18 cellular contexts compared by ENCODE assay signal in genomic region chr2:199366406-199366805, GRCh38.
A peak's percentile ranks its signal among the peaks of the same experiment; 100 is the strongest.
DNase-seq lines count a peak whose midpoint lies in the region; ATAC-seq and TF ChIP-seq lines count a peak whose summit lies in the region.
"Had no signal": no experiment of that assay in that cellular context is flagged by ENCODE, and none has a peak within 500 bp of the region (broad histone marks: within the 10 kb centered on the region; RNA-seq: fewer than 3 reads in every experiment).

No MANE protein-coding gene starts in this region.

- no peak overlapping the region for H2AFZ ChIP-seq in osteoblast (ENCODE audit: low read length)

- no peak for TF ChIP-seq CTCF in HEK293 (tag by site-specific recombination; IDR thresholded peaks at IDR 0.05)
- no peak for TF ChIP-seq CTCF in choroid plexus epithelial cell (conservative IDR thresholded peaks at IDR 0.05; ENCODE audit: low read depth, low read length)
- TF ChIP-seq CTCF in osteoblast (IDR thresholded peaks at IDR 0.05; ENCODE audit: extremely low read depth, low read depth, low read length), result no peak
- TF ChIP-seq CTCF in WTC11 (IDR thresholded peaks at IDR 0.05), result no peak

- POLR2A ChIA-PET in HEK293 (lab: Yijun Ruan, JAX) (no interaction called here), WTC11 (lab: Charles Lee) (interaction anchor here (0.6 kb wide), 1 partner anchor 71 kb away, joined by 3 read pairs; no protein-coding TSS in a partner anchor)

- no peaks in the 10 kb centered on the region for H4K20me1 ChIP-seq in osteoblast (ENCODE audit: insufficient read depth, low read length)
- H4K20me1 ChIP-seq: BLaER1 had no signal

- H3K27me3 ChIP-seq in osteoblast (ENCODE audit: insufficient read depth, low read length), result no peaks in the 10 kb centered on the region
- H3K27me3 ChIP-seq: BLaER1, esophagus muscularis mucosa had no signal

- peaks cover 16% of the 10 kb centered on the region for H3K4me1 Mint-ChIP-seq in WTC11
- no peaks in the 10 kb centered on the region for H3K4me1 Mint-ChIP-seq in activated CD8-positive, alpha-beta memory T cell treated with anti-CD3 and anti-CD28 coated beads, Interleukin-2, amount 10 ng/mL, durations not matched to agents 7 days and 5 days
- H3K4me1 Mint-ChIP-seq: activated CD4-positive, alpha-beta memory T cell treated with anti-CD3 and anti-CD28 coated beads, Interleukin-2, amount 10 ng/mL, durations not matched to agents 7 days and 5 days; naive thymus-derived CD4-positive, alpha-beta T cell had no signal

- H3K4me1 ChIP-seq in HEK293 (ENCODE audit: control insufficient read depth, insufficient read depth, low read length), result peaks cover 4% of the 10 kb centered on the region; the same call in 1 of the 2 replicates
- H3K4me1 ChIP-seq in osteoblast (ENCODE audit: insufficient read depth, low read length), result peaks cover 27% of the 10 kb centered on the region
- H3K4me1 ChIP-seq: BLaER1, esophagus muscularis mucosa, psoas muscle had no signal

- H3K27me3 Mint-ChIP-seq in WTC11 (ENCODE audit: low read depth), result no peaks in the 10 kb centered on the region
- H3K27me3 Mint-ChIP-seq in activated CD8-positive, alpha-beta memory T cell treated with anti-CD3 and anti-CD28 coated beads, Interleukin-2, amount 10 ng/mL, durations not matched to agents 7 days and 5 days, result peaks cover 3% of the 10 kb centered on the region
- H3K27me3 Mint-ChIP-seq: dendritic cell treated with granulocyte-macrophage colony-stimulating factor and Interleukin-4, amounts not matched to agents 40 ng/mL and 50 ng/mL, for 4 days had no signal

- H3K4me2 ChIP-seq in osteoblast (ENCODE audit: insufficient read depth, low read length), result no peak overlapping the region
- H3K4me2 ChIP-seq: BLaER1 had no signal

- H3K9me3 Mint-ChIP-seq in WTC11, result no peaks in the 10 kb centered on the region
- no peaks in the 10 kb centered on the region for H3K9me3 Mint-ChIP-seq in activated CD8-positive, alpha-beta memory T cell treated with anti-CD3 and anti-CD28 coated beads, Interleukin-2, amount 10 ng/mL, durations not matched to agents 7 days and 5 days (ENCODE audit: low read depth)
- H3K9me3 Mint-ChIP-seq: activated CD4-positive, alpha-beta memory T cell treated with anti-CD3 and anti-CD28 coated beads, Interleukin-2, amount 10 ng/mL, durations not matched to agents 7 days and 5 days; activated T-helper 1 cell treated with anti-CD3 and anti-CD28 coated beads, Interleukin-12 subunit alpha, Interleukin-12 subunit beta, Interleukin-2, Interleukin-4 antibody, amounts not matched to agents 30 ng/mL and 10 ng/mL and 1 ng/mL, durations not matched to agents 14 hours and 24 hours and 36 hours; dendritic cell treated with granulocyte-macrophage colony-stimulating factor and Interleukin-4, amounts not matched to agents 40 ng/mL and 50 ng/mL, for 4 days; naive thymus-derived CD4-positive, alpha-beta T cell had no signal

- H3K9me3 ChIP-seq in HEK293 (ENCODE audit: control insufficient read depth, insufficient read depth, low read depth, low read length) (no peaks in the 10 kb centered on the region), osteoblast (ENCODE audit: low read depth, low read length) (no peaks in the 10 kb centered on the region)
- H3K9me3 ChIP-seq: BLaER1, esophagus muscularis mucosa, psoas muscle had no signal

- H3K4me3 Mint-ChIP-seq in WTC11, result no peak overlapping the region
- no peak overlapping the region for H3K4me3 Mint-ChIP-seq in activated CD8-positive, alpha-beta memory T cell treated with anti-CD3 and anti-CD28 coated beads, Interleukin-2, amount 10 ng/mL, durations not matched to agents 7 days and 5 days
- H3K4me3 Mint-ChIP-seq: activated CD4-positive, alpha-beta memory T cell treated with anti-CD3 and anti-CD28 coated beads, Interleukin-2, amount 10 ng/mL, durations not matched to agents 7 days and 5 days; activated T-helper 1 cell treated with anti-CD3 and anti-CD28 coated beads, Interleukin-12 subunit alpha, Interleukin-12 subunit beta, Interleukin-2, Interleukin-4 antibody, amounts not matched to agents 30 ng/mL and 10 ng/mL and 1 ng/mL, durations not matched to agents 14 hours and 24 hours and 36 hours; dendritic cell treated with granulocyte-macrophage colony-stimulating factor and Interleukin-4, amounts not matched to agents 40 ng/mL and 50 ng/mL, for 4 days; naive thymus-derived CD4-positive, alpha-beta T cell had no signal

- H3K27ac ChIP-seq in HEK293 (ENCODE audit: extremely low read depth, low read depth, low read length) (no peak overlapping the region), osteoblast (ENCODE audit: low read depth, low read length) (peak overlapping the region; percentile 20)
- H3K27ac ChIP-seq: BLaER1, esophagus muscularis mucosa, psoas muscle had no signal

- DNase-seq in NCI-H510A (lab: John Stamatoyannopoulos, UW) (peak; percentile 78), choroid plexus epithelial cell (ENCODE audit: low read depth) (peak; percentile 3), osteoblast (ENCODE audit: insufficient read length, low spot score, missing footprints) (no peak), HuH-7.5 (ENCODE audit: low spot score) (no peak), WTC11 (ENCODE audit: low spot score) (no peak)
- DNase-seq in activated CD8-positive, alpha-beta memory T cell treated with anti-CD3 and anti-CD28 coated beads, Interleukin-2, amount 10 ng/mL, durations not matched to agents 7 days and 5 days, result no peak
- DNase-seq: activated CD4-positive, alpha-beta memory T cell treated with anti-CD3 and anti-CD28 coated beads, Interleukin-2, amount 10 ng/mL, durations not matched to agents 7 days and 5 days; amniotic stem cell; GDM1; naive thymus-derived CD4-positive, alpha-beta T cell; NCI-H1105; psoas muscle had no signal

- no peaks in the 10 kb centered on the region for H3K36me3 Mint-ChIP-seq in WTC11
- no peaks in the 10 kb centered on the region for H3K36me3 Mint-ChIP-seq in activated CD8-positive, alpha-beta memory T cell treated with anti-CD3 and anti-CD28 coated beads, Interleukin-2, amount 10 ng/mL, durations not matched to agents 7 days and 5 days
- H3K36me3 Mint-ChIP-seq: naive thymus-derived CD4-positive, alpha-beta T cell had no signal

- H3K79me2 ChIP-seq in osteoblast (ENCODE audit: insufficient read depth, low read length), result peaks cover 43% of the 10 kb centered on the region

- H3K4me3 ChIP-seq in HEK293 (ENCODE audit: low read depth, low read length) (no peak overlapping the region), choroid plexus epithelial cell (ENCODE audit: low read depth, low read length) (no peak overlapping the region), osteoblast (ENCODE audit: insufficient read depth, low read length) (no peak overlapping the region)
- H3K4me3 ChIP-seq: BLaER1, esophagus muscularis mucosa, psoas muscle had no signal

- peaks cover 3 to 25% of the 10 kb centered on the region in 2 experiments; a peak in 2 of 3 replicates for H3K36me3 ChIP-seq in HEK293 (ENCODE audit: control insufficient read depth in 2 of 2, insufficient read depth in 1 of 2, low read length in 2 of 2)
- peaks cover 15% of the 10 kb centered on the region for H3K36me3 ChIP-seq in osteoblast (ENCODE audit: insufficient read depth, low read length)
- H3K36me3 ChIP-seq: BLaER1, esophagus muscularis mucosa had no signal

- no peak for ATAC-seq in WTC11
- ATAC-seq in activated CD8-positive, alpha-beta memory T cell treated with anti-CD3 and anti-CD28 coated beads, Interleukin-2, amount 10 ng/mL, durations not matched to agents 7 days and 5 days, result no peak
- ATAC-seq: left lobe of liver; naive thymus-derived CD4-positive, alpha-beta T cell; psoas muscle had no signal

- CTCF ChIA-PET in HEK293 (lab: Yijun Ruan, JAX), result no interaction called here
- CTCF ChIA-PET in WTC11 (lab: Charles Lee), result no interaction called here
- CTCF ChIA-PET in activated CD8-positive, alpha-beta memory T cell treated with anti-CD3 and anti-CD28 coated beads, Interleukin-2, amount 10 ng/mL, durations not matched to agents 7 days and 5 days (lab: Charles Lee), result no interaction called here

- no peak overlapping the region for H3K27ac Mint-ChIP-seq in WTC11
- H3K27ac Mint-ChIP-seq in activated CD8-positive, alpha-beta memory T cell treated with anti-CD3 and anti-CD28 coated beads, Interleukin-2, amount 10 ng/mL, durations not matched to agents 7 days and 5 days, result no peak overlapping the region
- H3K27ac Mint-ChIP-seq: activated CD4-positive, alpha-beta memory T cell treated with anti-CD3 and anti-CD28 coated beads, Interleukin-2, amount 10 ng/mL, durations not matched to agents 7 days and 5 days; activated T-helper 1 cell treated with anti-CD3 and anti-CD28 coated beads, Interleukin-12 subunit alpha, Interleukin-12 subunit beta, Interleukin-2, Interleukin-4 antibody, amounts not matched to agents 30 ng/mL and 10 ng/mL and 1 ng/mL, durations not matched to agents 14 hours and 24 hours and 36 hours; dendritic cell treated with granulocyte-macrophage colony-stimulating factor and Interleukin-4, amounts not matched to agents 40 ng/mL and 50 ng/mL, for 4 days; naive thymus-derived CD4-positive, alpha-beta T cell had no signal

TF ChIP-seq in HEK293, 187 proteins besides CTCF, POLR2A, EP300 and RAD21 (continues in another document):
- TF ChIP-seq PRDM1 (tag by site-specific recombination; IDR thresholded peaks at IDR 0.05) (peak; percentile 16; the same call in 1 of the 2 replicates), ZFHX2 (tag by site-specific recombination; conservative IDR thresholded peaks at IDR 0.05) (peak; percentile 68), RBAK (tag by site-specific recombination; IDR thresholded peaks at IDR 0.05) (no peak), ZNF701 (tag by site-specific recombination; IDR thresholded peaks at IDR 0.05) (no peak)

TF ChIP-seq in WTC11, 78 proteins besides CTCF, POLR2A, EP300 and RAD21 (continues in another document):
- no peak for TF ChIP-seq ZNF281 (CRISPR knock-in tag; IDR thresholded peaks at IDR 0.05)

Comparison
In these comparisons a context has a peak if more than half of its experiments do, and no peak if none do; other contexts are left out.
1. DNase-seq: peak in NCI-H510A (single experiment) and choroid plexus epithelial cell (single experiment); none in osteoblast (single experiment), HuH-7.5 (single experiment), WTC11 (single experiment) and activated CD8-positive, alpha-beta memory T cell treated with anti-CD3 and anti-CD28 coated beads, Interleukin-2, amount 10 ng/mL, durations not matched to agents 7 days and 5 days (single experiment).